Comparison of ENCODE assay signal across 9 cellular contexts in genomic region chr21:32613436-32614043, GRCh38. TPM values are rescaled to one million over a fixed set of nuclear protein-coding genes. Genes with fewer than 3 reads are reported as not detected.
DNase-seq lines count a peak whose midpoint lies in the region; ATAC-seq, FAIRE-seq and TF ChIP-seq lines count a peak whose summit lies in the region.
"Had no signal": no experiment of that assay in that cellular context is flagged by ENCODE, and none has a peak within 500 bp of the region (broad histone marks: within the 10 kb centered on the region; RNA-seq: fewer than 3 reads in every experiment).

No MANE protein-coding gene starts in this region.

- no CpG with 5 or more reads among the region's 16 CpGs for WGBS in H9 (ENCODE audit: extremely low coverage, insufficient read length, low lambda C conversion rate)
- 57 to 75% methylated on average over 15 to 16 of the region's 16 CpGs for WGBS in gastroesophageal sphincter (ENCODE audit: low coverage in 1 of 2), 2 donors

- no peak overlapping the region for H3T11ph ChIP-seq in H9 (ENCODE audit: low read length)

- no peak for DNase-seq in H9
- DNase-seq in WERI-Rb-1 = no peak
- DNase-seq in DMS153 (lab: John Stamatoyannopoulos, UW) = no peak
- no peak for DNase-seq in NCI-H446 treated with DMSO at 0.1 percent for 48 hours (lab: John Stamatoyannopoulos, UW)
- no peak for DNase-seq in RCC 7860 (ENCODE audit: low spot score)
- DNase-seq in islet precursor cell = no peak
- DNase-seq: GOT3 had no signal

- peak overlapping the region; percentile 69 for H3K4me2 ChIP-seq in H9 (ENCODE audit: insufficient read depth, insufficient read length, low read length)

- H3K4me1 ChIP-seq in H9 (ENCODE audit: insufficient read depth, low read length) (no peaks in the 10 kb centered on the region; the same call in 1 of the 2 replicates), gastroesophageal sphincter (peaks cover 0 to 25% (median 5%) of the 10 kb centered on the region in 3 donors), skeletal muscle tissue (ENCODE audit: control insufficient read depth in 3 of 3, insufficient read depth in 3 of 3, low read length in 3 of 3) (peaks cover 11 to 22% (median 12%) of the 10 kb centered on the region in 3 donors)

- TF ChIP-seq EP300 in gastroesophageal sphincter (IDR thresholded peaks at IDR 0.05) = no peak

- H3K4ac ChIP-seq in H9 (ENCODE audit: low read depth, low read length) = no peak overlapping the region

- no peak overlapping the region for H2AK5ac ChIP-seq in H9 (ENCODE audit: insufficient read length, low read length)

- no peak for TF ChIP-seq POLR2A in gastroesophageal sphincter (IDR thresholded peaks at IDR 0.05)

- no peak overlapping the region for H4K8ac ChIP-seq in H9 (replicated peaks; ENCODE audit: insufficient read length, low read depth, low read length)

- H4K5ac ChIP-seq in H9 (ENCODE audit: insufficient read length, low read depth, low read length) = no peak overlapping the region

- ATAC-seq in gastroesophageal sphincter = no peak

- no peak overlapping the region for H3K18ac ChIP-seq in H9 (ENCODE audit: insufficient read length, low read depth, low read length)

- no peak overlapping the region for H3K23ac ChIP-seq in H9 (ENCODE audit: insufficient read length, low read depth, low read length)

- peaks cover 16% of the 10 kb centered on the region for H3K36me3 ChIP-seq in WERI-Rb-1
- peaks cover 0 to 14% of the 10 kb centered on the region in 2 donors for H3K36me3 ChIP-seq in gastroesophageal sphincter
- H3K36me3 ChIP-seq in skeletal muscle tissue (ENCODE audit: control insufficient read depth in 3 of 3, insufficient read depth in 3 of 3, low read length in 3 of 3) = peaks cover 3 to 10% (median 9%) of the 10 kb centered on the region in 3 donors

- no peaks in the 10 kb centered on the region for H3K9me3 Mint-ChIP-seq in H9

- H3K4me1 Mint-ChIP-seq in H9 = peaks cover 5 to 8% of the 10 kb centered on the region in 2 experiments; a peak in 3 of 4 replicates

- H3K56ac ChIP-seq in H9 (ENCODE audit: insufficient read length, low read depth, low read length) = no peak overlapping the region

- H3K79me1 ChIP-seq in H9 (ENCODE audit: insufficient read depth, low read depth, low read length, poor library complexity, severe bottlenecking) = peaks cover 6% of the 10 kb centered on the region

- H3K4me3 ChIP-seq in WERI-Rb-1 (ENCODE audit: low read depth, low read length) (peak overlapping the region; percentile 72), gastroesophageal sphincter (peak overlapping the region; percentile 73 to 77), skeletal muscle tissue (ENCODE audit: low read length in 3 of 3) (peak overlapping the region; percentile 89 to 100 (median 96))

- H3K9ac ChIP-seq in H9 (ENCODE audit: extremely low read depth, insufficient read length, low read length) (no peak overlapping the region), skeletal muscle tissue (ENCODE audit: low read depth in 1 of 3, low read length in 3 of 3) (peak overlapping the region; percentile 84 to 94 (median 93))

- H3K36me3 Mint-ChIP-seq in H9 (ENCODE audit: insufficient read depth in 1 of 3, low read depth in 3 of 3) = peaks cover 6 to 14% (median 14%) of the 10 kb centered on the region in 3 experiments; a peak in 6 of 7 replicates

- no peak overlapping the region for H2BK12ac ChIP-seq in H9 (ENCODE audit: insufficient read length, low read depth, low read length)

- H2BK5ac ChIP-seq in H9 (ENCODE audit: insufficient read length, low read length) = no peak overlapping the region

- peaks cover 7% of the 10 kb centered on the region; the same call in 1 of the 2 replicates for H3K27me3 Mint-ChIP-seq in H9 (ENCODE audit: low read depth)

- H3K27ac Mint-ChIP-seq in H9 = no peak overlapping the region; a peak in 1 of 7 replicates

- no peaks in the 10 kb centered on the region for H4K20me1 ChIP-seq in H9 (ENCODE audit: control insufficient read depth, insufficient read depth, insufficient read length)

- H2BK120ac ChIP-seq in H9 (ENCODE audit: low read depth, low read length, poor library complexity, severe bottlenecking) = no peak overlapping the region

- H3K14ac ChIP-seq in H9 (ENCODE audit: insufficient read depth, low read length) = no peak overlapping the region

- TF ChIP-seq CTCF in H9 (conservative IDR thresholded peaks at IDR 0.05) = no peak
- TF ChIP-seq CTCF in WERI-Rb-1 (IDR thresholded peaks at IDR 0.05; ENCODE audit: low read depth, low read length) = no peak
- TF ChIP-seq CTCF in gastroesophageal sphincter (IDR thresholded peaks at IDR 0.05) = no peak

- no peak overlapping the region for H2AFZ ChIP-seq in H9 (ENCODE audit: low read length)

- FAIRE-seq in RCC 7860 (lab: Jason Lieb, UNC) = no peak

- H2BK15ac ChIP-seq in H9 (ENCODE audit: low read depth, low read length) = no peak overlapping the region

- peak overlapping the region; percentile 97 to 98 for H3K4me3 Mint-ChIP-seq in H9

- H3K27me3 ChIP-seq in H9 (ENCODE audit: insufficient read depth, low read length) (no peaks in the 10 kb centered on the region), WERI-Rb-1 (ENCODE audit: insufficient read depth, low read depth, severe bottlenecking) (no peaks in the 10 kb centered on the region), gastroesophageal sphincter (peaks cover 4% of the 10 kb centered on the region), skeletal muscle tissue (ENCODE audit: control insufficient read depth in 3 of 3, insufficient read depth in 3 of 3, low read length in 3 of 3) (peaks cover 0 to 5% (median 0%) of the 10 kb centered on the region in 3 donors)

- no peak overlapping the region for H2BK20ac ChIP-seq in H9 (ENCODE audit: low read depth, low read length, poor library complexity, severe bottlenecking)

- H3K79me2 ChIP-seq in H9 (ENCODE audit: insufficient read depth, low read length) = no peaks in the 10 kb centered on the region

- H3K23me2 ChIP-seq in H9 (ENCODE audit: insufficient read length, low read depth, low read length, poor library complexity, severe bottlenecking) = no peaks in the 10 kb centered on the region

- no peak overlapping the region for H4K91ac ChIP-seq in H9 (ENCODE audit: insufficient read length, low read depth, low read length)

- no peaks in the 10 kb centered on the region for H3K9me3 ChIP-seq in H9 (ENCODE audit: control insufficient read depth, low read depth, low read length)
- no peaks in the 10 kb centered on the region for H3K9me3 ChIP-seq in WERI-Rb-1 (ENCODE audit: severe bottlenecking)
- H3K9me3 ChIP-seq in gastroesophageal sphincter = no peaks in the 10 kb centered on the region
- H3K9me3 ChIP-seq in skeletal muscle tissue (ENCODE audit: control insufficient read depth in 3 of 3, low read length in 3 of 3) = no peaks in the 10 kb centered on the region

- no peak overlapping the region for H3K27ac ChIP-seq in H9 (ENCODE audit: insufficient read length, low read depth, low read length)
- H3K27ac ChIP-seq in WERI-Rb-1 = peak overlapping the region; percentile 75
- peak overlapping the region; percentile 74 to 92 (median 90) for H3K27ac ChIP-seq in gastroesophageal sphincter
- H3K27ac ChIP-seq in skeletal muscle tissue (ENCODE audit: low read depth, low read length) = peak overlapping the region; percentile 87

RNA-seq across cellular contexts. Expression of gene CFAP298, which starts 1.4 kb away (rescaled TPM):
- total RNA-seq in H9 (2021) (78.9 and 81.8 TPM in 2 replicates), gastroesophageal sphincter (10 to 100 TPM; 28.2 to 55.7 (median 32.0) TPM), skeletal muscle tissue (14.6 TPM)

RNA-seq across cellular contexts. Expression of gene TCP10L, which starts 28.2 kb away (rescaled TPM):
- total RNA-seq in H9 (2021) = 3.4 and 5.1 TPM in 2 replicates
- total RNA-seq in gastroesophageal sphincter = 1 to 10 TPM in 2 of 4 donors, not detected in 2; 1.6 to 2.7 TPM
- total RNA-seq in skeletal muscle tissue = not detected
